Comparison of ENCODE assay signal across 1 cellular context in genomic region chr10:11532329-11532728, GRCh38.
TF ChIP-seq lines count a peak whose summit lies in the region.

No MANE protein-coding gene starts in this region.

TF ChIP-seq in GM23338, 12 proteins besides CTCF, POLR2A, EP300 and RAD21 (continued from another document):
- TF ChIP-seq ZNF462 (CRISPR knock-in tag; IDR thresholded peaks at IDR 0.05) = no peak
- no peak for TF ChIP-seq EZH2phosphoT487 (IDR thresholded peaks at IDR 0.05; ENCODE audit: unreplicated experiment)
- TF ChIP-seq NANOG (IDR thresholded peaks at IDR 0.05; ENCODE audit: borderline replicate concordance) = no peak
- TF ChIP-seq ZNF114 (CRISPR knock-in tag; IDR thresholded peaks at IDR 0.05) = no peak
- TF ChIP-seq EZH2 (IDR thresholded peaks at IDR 0.05; ENCODE audit: low read depth, unreplicated experiment) = no peak
- no peak for TF ChIP-seq POLR2AphosphoS5 (IDR thresholded peaks at IDR 0.05; ENCODE audit: low read depth)
- TF ChIP-seq CREB1 (CRISPR knock-in tag; IDR thresholded peaks at IDR 0.05; ENCODE audit: low read depth) = no peak
- no peak for TF ChIP-seq JUNB (IDR thresholded peaks at IDR 0.05; ENCODE audit: unreplicated experiment)
